ENCODE assay signal across 8 cellular contexts in the genomic region with DNA sequence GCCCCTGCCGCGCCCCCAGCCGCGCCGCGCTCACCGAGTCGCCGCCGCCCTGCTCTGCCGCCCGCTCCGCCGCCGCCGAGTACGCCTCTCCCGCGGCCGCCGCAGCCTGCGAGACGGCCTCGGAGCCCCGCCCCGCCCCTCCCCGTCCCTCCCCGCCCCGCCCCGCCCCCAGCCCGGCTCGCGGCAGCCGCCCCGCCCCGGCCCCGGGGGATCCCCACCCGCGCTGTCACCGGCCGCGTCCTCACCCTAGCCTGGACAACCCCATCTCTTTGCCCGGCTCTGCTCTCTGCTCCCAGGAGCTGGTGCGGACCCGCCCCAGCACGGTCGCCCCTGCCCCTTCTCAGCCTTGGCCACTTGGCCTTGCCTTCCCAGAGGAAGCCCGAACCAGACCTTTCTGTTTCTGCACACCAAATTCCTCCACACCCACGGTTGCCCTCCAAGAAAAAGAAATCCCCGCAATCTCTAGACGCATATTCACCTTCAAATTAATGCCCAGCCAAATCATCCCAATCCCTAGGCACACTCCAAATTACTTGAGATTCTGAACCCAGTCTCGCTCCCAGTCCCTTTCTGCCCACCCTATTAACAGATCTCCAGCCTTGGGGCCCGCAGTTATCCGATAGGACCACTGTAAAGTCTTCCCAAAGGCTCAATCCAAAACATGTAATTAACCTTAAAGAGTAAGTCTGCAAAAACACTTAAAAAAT. TPM values are rescaled to one million over a fixed set of nuclear protein-coding genes. Genes with fewer than 3 reads are reported as not detected.
A peak's percentile ranks its signal among the peaks of the same experiment; 100 is the strongest.
DNase-seq lines count a peak whose midpoint lies in the region; ATAC-seq and TF ChIP-seq lines count a peak whose summit lies in the region.

TSS of gene CYRIA (minus strand) at position 89 of the 707 bp plus-strand sequence. CDS start 77,715 bp downstream, outside the sequence.

- intact Hi-C loops in esophagus squamous epithelium (cut with DNase I) = no loop called here
- intact Hi-C loops in PC-3 (cut with micrococcal nuclease) = no loop called here

- H3K9me2 ChIP-seq in PC-3 (replicated peaks; ENCODE audit: low read length) = no peaks in the 10 kb centered on the region

- H3K36me3 Mint-ChIP-seq in naive B cell = no peaks in the 10 kb centered on the region

- no peaks in the 10 kb centered on the region for H3K9me3 Mint-ChIP-seq in naive B cell

- H3K4me2 ChIP-seq in PC-3 (ENCODE audit: low read length) = no peak within 1 kb of the TSS

- no peaks in the 10 kb centered on the region for H3F3A ChIP-seq in PC-3 (ENCODE audit: low read length, unreplicated experiment)

- H2AFZ ChIP-seq in PC-3 (ENCODE audit: low read length) = no peak within 1 kb of the TSS

- POLR2A ChIA-PET in PC-3 (lab: Charles Lee; ENCODE audit: unreplicated experiment) = no interaction called here

- H3K36me3 ChIP-seq in HAP-1 (replicated peaks) (no peaks in the 10 kb centered on the region), esophagus squamous epithelium (no peaks in the 10 kb centered on the region), stomach smooth muscle (ENCODE audit: control insufficient read depth in 2 of 2, insufficient read depth in 2 of 2, low read length in 2 of 2) (no peaks in the 10 kb centered on the region), PC-3 (ENCODE audit: low read depth, low read length) (no peaks in the 10 kb centered on the region)

- H3K4me3 ChIP-seq in HAP-1 (peak within 1 kb of the TSS; percentile 35), esophagus squamous epithelium (peak within 1 kb of the TSS; percentile 44 to 77 (median 64)), stomach smooth muscle (ENCODE audit: low read length in 2 of 2) (peak within 1 kb of the TSS; percentile 79 to 84), PC-3 (ENCODE audit: low read length) (no peak within 1 kb of the TSS)

- CTCF ChIA-PET in PC-3 (lab: Charles Lee) = no interaction called here

- H3K4me1 ChIP-seq in HAP-1 (no peaks in the 10 kb centered on the region; the same call in 1 of the 2 replicates), esophagus squamous epithelium (peaks cover 13 to 49% (median 29%) of the 10 kb centered on the region in 3 donors), stomach smooth muscle (ENCODE audit: control insufficient read depth, insufficient read depth, low read length) (peaks cover 34% of the 10 kb centered on the region), PC-3 (ENCODE audit: insufficient read depth, low read length) (no peaks in the 10 kb centered on the region)

- no TSS peak for BruUV-seq in PC-3 (replicated peaks; lab: Mats Ljungman, UMichigan)

- H3K9ac ChIP-seq in stomach smooth muscle (ENCODE audit: low read length in 2 of 2) (peak within 1 kb of the TSS; percentile 61 to 74), PC-3 (ENCODE audit: low read length) (no peak within 1 kb of the TSS)

- H3K79me2 ChIP-seq in PC-3 (ENCODE audit: low read length) = no peaks in the 10 kb centered on the region

- H3K27me3 ChIP-seq in HAP-1 (ENCODE audit: low read depth) = no peaks in the 10 kb centered on the region; the same call in 1 of the 2 replicates
- peaks cover 0 to 18% (median 0%) of the 10 kb centered on the region in 4 donors for H3K27me3 ChIP-seq in esophagus squamous epithelium
- H3K27me3 ChIP-seq in stomach smooth muscle (ENCODE audit: control insufficient read depth in 1 of 2, insufficient read depth in 2 of 2, low read length in 2 of 2) = no peaks in the 10 kb centered on the region
- H3K27me3 ChIP-seq in PC-3 (ENCODE audit: low read length) = peaks cover 8% of the 10 kb centered on the region

- H3K9me3 ChIP-seq in HAP-1 (no peaks in the 10 kb centered on the region), esophagus squamous epithelium (no peaks in the 10 kb centered on the region), stomach smooth muscle (ENCODE audit: control insufficient read depth in 2 of 2, low read length in 2 of 2) (no peaks in the 10 kb centered on the region), PC-3 (ENCODE audit: low read length) (no peaks in the 10 kb centered on the region)

- ATAC-seq in naive B cell (ENCODE audit: low read depth in 2 of 2) = peak; percentile 73 to 74
- no peak for ATAC-seq in PC-3

- H3K27ac ChIP-seq in esophagus squamous epithelium = peak within 1 kb of the TSS; percentile 71 to 90 (median 75)
- peak within 1 kb of the TSS; percentile 58 for H3K27ac ChIP-seq in stomach smooth muscle (ENCODE audit: low read length)
- no peak within 1 kb of the TSS for H3K27ac ChIP-seq in PC-3 (ENCODE audit: low read length)

- no peak for TF ChIP-seq CTCF in esophagus squamous epithelium (IDR thresholded peaks at IDR 0.05)
- no peak for TF ChIP-seq CTCF in PC-3 (conservative IDR thresholded peaks at IDR 0.05; ENCODE audit: low read depth, low read length)

- H4K20me1 ChIP-seq in PC-3 (ENCODE audit: low read length) = no peaks in the 10 kb centered on the region

- 21 to 31% methylated on average over 7 to 8 of the region's 54 CpGs for WGBS in esophagus squamous epithelium, 2 donors

- DNase-seq in GM03348 (ENCODE audit: low spot score) (peak; percentile 74), HAP-1 (ENCODE audit: low spot score in 2 of 2) (peak; percentile 33 to 65), NCI-H1930 (lab: John Stamatoyannopoulos, UW) (peak; percentile 4 to 36), activated T-cell treated with anti-CD3 and anti-CD28 coated beads for 48 hours (ENCODE audit: low read depth) (peak; percentile 52), esophagus squamous epithelium (lab: John Stamatoyannopoulos, UW) (no peak), naive B cell (peak; percentile 67), PC-3 (no peak)

- in situ Hi-C loops in HAP-1 (cut with MboI; ENCODE audit: low sequenced_read_pairs) = no loop called here

- peaks cover 49 to 56% (median 52%) of the 10 kb centered on the region in 3 donors for H3K4me1 Mint-ChIP-seq in naive B cell

- no peaks in the 10 kb centered on the region for H3K27me3 Mint-ChIP-seq in naive B cell

- H3K27ac Mint-ChIP-seq in naive B cell = peak within 1 kb of the TSS; percentile 96 to 98 (median 97)

- TF ChIP-seq POLR2A in esophagus squamous epithelium (IDR thresholded peaks at IDR 0.05) = no peak

- H3K4me3 Mint-ChIP-seq in naive B cell = peak within 1 kb of the TSS; percentile 92 to 99 (median 96)

RNA-seq across cellular contexts. Expression of gene CYRIA, which starts in this region (rescaled TPM):
- total RNA-seq in esophagus squamous epithelium (1 to 10 TPM in 3 of 4 donors, under 1 TPM in 1; 0.42 to 5.1 (median 1.8) TPM), PC-3 (2014; rRNA removed) (0.15 TPM in 1 of 2 replicates, not detected in the other)
- 10 to 100 TPM; 14.7 to 24.5 (median 17.6) TPM for polyA plus RNA-seq in naive B cell (ENCODE audit: low read depth in 6 of 6)

Comparison
In these comparisons a context has a peak if more than half of its experiments do, and no peak if none do; other contexts are left out.
1. DNase-seq: peak in GM03348 (single experiment), HAP-1 (2 of 2), NCI-H1930 (2 of 2), activated T-cell treated with anti-CD3 and anti-CD28 coated beads for 48 hours (single experiment) and naive B cell (single experiment); none in esophagus squamous epithelium (single experiment) and PC-3 (single experiment).